In genomic region chr3:114558271-114558670, GRCh38 we compare ENCODE assay signal across 1 cellular context.
TF ChIP-seq lines count a peak whose summit lies in the region.

No MANE protein-coding gene starts in this region.

TF ChIP-seq in WTC11, 78 proteins besides CTCF, POLR2A, EP300 and RAD21 (continued from another document):
- TF ChIP-seq, protein P1, sequence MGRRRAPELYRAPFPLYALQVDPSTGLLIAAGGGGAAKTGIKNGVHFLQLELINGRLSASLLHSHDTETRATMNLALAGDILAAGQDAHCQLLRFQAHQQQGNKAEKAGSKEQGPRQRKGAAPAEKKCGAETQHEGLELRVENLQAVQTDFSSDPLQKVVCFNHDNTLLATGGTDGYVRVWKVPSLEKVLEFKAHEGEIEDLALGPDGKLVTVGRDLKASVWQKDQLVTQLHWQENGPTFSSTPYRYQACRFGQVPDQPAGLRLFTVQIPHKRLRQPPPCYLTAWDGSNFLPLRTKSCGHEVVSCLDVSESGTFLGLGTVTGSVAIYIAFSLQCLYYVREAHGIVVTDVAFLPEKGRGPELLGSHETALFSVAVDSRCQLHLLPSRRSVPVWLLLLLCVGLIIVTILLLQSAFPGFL (CRISPR knock-in tag; IDR thresholded peaks at IDR 0.05; ENCODE audit: borderline replicate concordance): no peak
- TF ChIP-seq ZNF671 (CRISPR knock-in tag; IDR thresholded peaks at IDR 0.05) (no peak), ZMAT4 (CRISPR knock-in tag; IDR thresholded peaks at IDR 0.05) (no peak)
- TF ChIP-seq, protein P2, sequence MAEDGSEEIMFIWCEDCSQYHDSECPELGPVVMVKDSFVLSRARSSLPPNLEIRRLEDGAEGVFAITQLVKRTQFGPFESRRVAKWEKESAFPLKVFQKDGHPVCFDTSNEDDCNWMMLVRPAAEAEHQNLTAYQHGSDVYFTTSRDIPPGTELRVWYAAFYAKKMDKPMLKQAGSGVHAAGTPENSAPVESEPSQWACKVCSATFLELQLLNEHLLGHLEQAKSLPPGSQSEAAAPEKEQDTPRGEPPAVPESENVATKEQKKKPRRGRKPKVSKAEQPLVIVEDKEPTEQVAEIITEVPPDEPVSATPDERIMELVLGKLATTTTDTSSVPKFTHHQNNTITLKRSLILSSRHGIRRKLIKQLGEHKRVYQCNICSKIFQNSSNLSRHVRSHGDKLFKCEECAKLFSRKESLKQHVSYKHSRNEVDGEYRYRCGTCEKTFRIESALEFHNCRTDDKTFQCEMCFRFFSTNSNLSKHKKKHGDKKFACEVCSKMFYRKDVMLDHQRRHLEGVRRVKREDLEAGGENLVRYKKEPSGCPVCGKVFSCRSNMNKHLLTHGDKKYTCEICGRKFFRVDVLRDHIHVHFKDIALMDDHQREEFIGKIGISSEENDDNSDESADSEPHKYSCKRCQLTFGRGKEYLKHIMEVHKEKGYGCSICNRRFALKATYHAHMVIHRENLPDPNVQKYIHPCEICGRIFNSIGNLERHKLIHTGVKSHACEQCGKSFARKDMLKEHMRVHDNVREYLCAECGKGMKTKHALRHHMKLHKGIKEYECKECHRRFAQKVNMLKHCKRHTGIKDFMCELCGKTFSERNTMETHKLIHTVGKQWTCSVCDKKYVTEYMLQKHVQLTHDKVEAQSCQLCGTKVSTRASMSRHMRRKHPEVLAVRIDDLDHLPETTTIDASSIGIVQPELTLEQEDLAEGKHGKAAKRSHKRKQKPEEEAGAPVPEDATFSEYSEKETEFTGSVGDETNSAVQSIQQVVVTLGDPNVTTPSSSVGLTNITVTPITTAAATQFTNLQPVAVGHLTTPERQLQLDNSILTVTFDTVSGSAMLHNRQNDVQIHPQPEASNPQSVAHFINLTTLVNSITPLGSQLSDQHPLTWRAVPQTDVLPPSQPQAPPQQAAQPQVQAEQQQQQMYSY (CRISPR knock-in tag; IDR thresholded peaks at IDR 0.05): no peak
